Comparison of ENCODE assay signal across 9 cellular contexts in the genomic region with DNA sequence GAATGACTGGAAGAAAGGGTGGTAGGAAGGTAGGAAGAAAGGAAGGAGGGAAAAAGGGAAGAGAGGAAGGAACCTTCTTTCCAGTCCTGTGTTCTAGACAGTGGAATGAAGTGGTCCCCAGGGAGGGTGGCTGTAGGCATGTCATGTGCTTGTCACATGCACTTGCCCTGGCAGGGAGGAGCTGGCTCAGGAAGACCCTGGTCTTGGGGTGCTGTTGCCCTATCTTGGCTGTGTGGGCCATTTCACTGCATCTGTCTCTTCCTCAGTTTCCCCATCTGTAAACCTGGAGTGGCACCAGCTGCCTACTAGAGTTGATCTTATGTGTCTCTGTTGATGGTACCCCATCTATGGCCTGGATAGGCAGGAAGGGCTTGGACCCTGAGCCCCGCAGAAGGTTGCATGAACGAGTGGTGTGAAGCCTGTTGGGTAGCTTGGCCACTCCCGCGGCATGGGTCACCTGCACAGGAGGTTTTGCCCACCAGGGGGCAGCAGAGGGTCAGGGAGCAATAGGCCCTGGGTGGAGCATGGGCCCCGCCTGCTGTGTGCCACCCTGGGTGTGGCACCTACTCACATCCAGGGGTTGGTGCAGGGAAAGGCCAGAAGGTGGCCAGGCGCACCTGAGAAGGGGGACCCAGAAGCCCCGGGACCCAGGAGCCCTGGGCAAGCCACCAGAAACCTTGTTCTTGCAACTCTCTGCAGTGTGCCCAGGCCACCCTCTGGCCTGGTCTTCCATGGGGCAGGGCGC. TPM values are rescaled to one million over a fixed set of nuclear protein-coding genes. Genes with fewer than 3 reads are reported as not detected.
DNase-seq lines count a peak whose midpoint lies in the region; ATAC-seq and TF ChIP-seq lines count a peak whose summit lies in the region.
"Had no signal": no experiment of that assay in that cellular context is flagged by ENCODE, and none has a peak within 500 bp of the region (broad histone marks: within the 10 kb centered on the region; RNA-seq: fewer than 3 reads in every experiment).

No MANE protein-coding gene starts in this region.

- 53 to 76% (median 57%) methylated on average over 4 to 8 of the region's 8 CpGs for WGBS in stomach, 5 donors

- no peak for TF ChIP-seq EP300 in stomach (IDR thresholded peaks at IDR 0.05)

- no peaks in the 10 kb centered on the region for H3K9me3 ChIP-seq in stomach

- intact Hi-C loops in natural killer cell (cut with micrococcal nuclease), result loop anchor here (1.0 kb wide), 1 partner anchor 777 kb away; no protein-coding TSS in a partner anchor
- intact Hi-C loops in stomach (cut with DNase I; ENCODE audit: low total_unique reads), result no loop called here

- no peak overlapping the region for H3K4me3 ChIP-seq in H7 (ENCODE audit: insufficient read depth, low read depth, low read length)
- H3K4me3 ChIP-seq in stomach, result no peak overlapping the region

- no peaks in the 10 kb centered on the region for H3K27me3 Mint-ChIP-seq in natural killer cell (ENCODE audit: low read depth in 2 of 2)

- ATAC-seq in natural killer cell, result peak; percentile 71 to 87 (median 71)

- H3K4me1 ChIP-seq in stomach, result no peaks in the 10 kb centered on the region

- peak; percentile 34 for DNase-seq in EL
- peak; percentile 92 for DNase-seq in H7
- peak; percentile 33 for DNase-seq in NCI-H1694 treated with DMSO at 0.1 percent for 48 hours (lab: John Stamatoyannopoulos, UW)
- DNase-seq in activated CD4-positive, alpha-beta T cell treated with anti-CD3 and anti-CD28 coated beads, Interleukin-2, amount 50 U/mL, for 1 hour, result peak; percentile 77
- peak; percentile 72 for DNase-seq in effector CD4-positive, alpha-beta T cell
- peak; percentile 70 for DNase-seq in natural killer cell
- peak; percentile 71 for DNase-seq in stomach
- DNase-seq in NCI-H2196 treated with DMSO at 0.1 percent for 48 hours (lab: John Stamatoyannopoulos, UW; ENCODE audit: unreplicated experiment), result no peak

- no peak for TF ChIP-seq POLR2A in stomach (IDR thresholded peaks at IDR 0.05)

- H3K36me3 ChIP-seq in H7 (replicated peaks; ENCODE audit: control insufficient read depth, insufficient read depth, low read length) (no peaks in the 10 kb centered on the region), stomach (no peaks in the 10 kb centered on the region)

- H3K9me3 Mint-ChIP-seq in natural killer cell, result no peaks in the 10 kb centered on the region
- H3K9me3 Mint-ChIP-seq: T-helper 1 cell treated with Interleukin-12 subunit alpha and Interleukin-12 subunit beta and Interleukin-4 antibody, amounts not matched to agents 30 μg/mL and 1 μg/mL, for 36 hours had no signal

- H3K4me1 Mint-ChIP-seq in natural killer cell, result no peaks in the 10 kb centered on the region

- H3K27me3 ChIP-seq in H7 (ENCODE audit: control insufficient read depth, insufficient read depth, low read length) (no peaks in the 10 kb centered on the region), stomach (peaks cover 0 to under 1% (median 0%) of the 10 kb centered on the region in 3 donors)

- H3K27ac Mint-ChIP-seq in natural killer cell, result no peak overlapping the region

- no peaks in the 10 kb centered on the region for H3K36me3 Mint-ChIP-seq in natural killer cell

- H3K27ac ChIP-seq in stomach, result no peak overlapping the region

- TF ChIP-seq CTCF in natural killer cell (IDR thresholded peaks at IDR 0.05) (peak; percentile 77), stomach (IDR thresholded peaks at IDR 0.05) (peak in 5 of 7 experiments; percentile 45 to 68 (median 53))

- no peak overlapping the region for H3K4me3 Mint-ChIP-seq in natural killer cell
- H3K4me3 Mint-ChIP-seq: T-helper 1 cell treated with Interleukin-12 subunit alpha and Interleukin-12 subunit beta and Interleukin-4 antibody, amounts not matched to agents 30 μg/mL and 1 μg/mL, for 36 hours had no signal

RNA-seq across cellular contexts. Expression of gene MEG3, which starts 25.1 kb away (rescaled TPM):
- 0.04 and 0.31 TPM in 2 replicates for total RNA-seq in H7 (2014; rRNA removed; shearing (Covaris generic))
- total RNA-seq in natural killer cell (1 to 10 TPM; 1.0 to 6.6 (median 1.9) TPM), stomach (100 to 1,000 TPM in 3 of 5 donors, 10 to 100 TPM in 2; 26.4 to 390 (median 124) TPM)
- 100 to 1,000 TPM in 1 of 3 donors, 10 to 100 TPM in 2; 13.4 to 131 (median 30.6) TPM for polyA plus RNA-seq in stomach

RNA-seq across cellular contexts. Expression of gene RTL1, which starts 52.5 kb away (rescaled TPM):
- total RNA-seq in H7 (2014; rRNA removed; shearing (Covaris generic)), result not detected in 2 replicates
- total RNA-seq in natural killer cell, result not detected
- total RNA-seq in stomach, result not detected
- not detected for polyA plus RNA-seq in stomach
